9 cellular contexts compared by ENCODE assay signal in the genomic region with DNA sequence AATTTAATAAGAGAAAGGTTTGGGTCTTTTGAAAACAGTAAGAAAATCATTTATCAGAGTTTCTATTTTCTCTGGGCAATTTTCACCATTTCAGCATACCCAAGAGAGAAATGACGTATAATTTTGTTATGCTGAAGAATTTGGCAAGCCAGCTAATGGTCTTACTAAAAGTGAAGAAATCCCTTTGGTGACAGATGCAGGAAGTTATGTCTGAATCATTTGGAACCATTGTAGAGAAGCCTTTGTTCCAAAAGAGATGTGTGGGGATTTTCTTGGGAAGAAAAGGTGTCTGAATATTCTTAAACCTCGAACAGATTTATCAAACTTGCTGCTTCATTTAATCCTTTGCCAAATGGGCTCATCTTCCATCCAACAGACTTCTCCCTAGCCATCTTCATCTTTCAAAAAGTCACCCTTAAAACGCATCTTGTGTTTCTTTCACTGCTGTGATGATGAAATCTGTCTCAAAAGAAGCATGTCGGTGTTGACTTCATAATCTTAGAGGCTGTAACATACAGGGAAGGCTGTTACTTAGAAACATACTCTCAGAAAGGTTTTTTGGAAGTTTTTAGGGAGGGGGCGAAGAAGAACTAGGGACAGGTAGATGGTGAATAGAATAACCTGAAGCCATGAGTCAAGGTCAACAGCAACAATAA. TPM values are rescaled to one million over a fixed set of nuclear protein-coding genes. Genes with fewer than 3 reads are reported as not detected.
A peak's percentile ranks its signal among the peaks of the same experiment; 100 is the strongest.
DNase-seq lines count a peak whose midpoint lies in the region; ATAC-seq and TF ChIP-seq lines count a peak whose summit lies in the region.
"Had no signal": no experiment of that assay in that cellular context is flagged by ENCODE, and none has a peak within 500 bp of the region (broad histone marks: within the 10 kb centered on the region; RNA-seq: fewer than 3 reads in every experiment).

No MANE protein-coding gene starts in this region.

- H3K36me3 ChIP-seq in IMR-90 (ENCODE audit: control insufficient read depth, insufficient read depth, low read length): no peaks in the 10 kb centered on the region

- H3K27me3 ChIP-seq in IMR-90 (ENCODE audit: control insufficient read depth, insufficient read depth, low read length): no peaks in the 10 kb centered on the region

- peaks cover 6% of the 10 kb centered on the region for H3K4me1 ChIP-seq in IMR-90 (ENCODE audit: control insufficient read depth, insufficient read depth, low read length)

- H3K4me2 ChIP-seq in IMR-90 (ENCODE audit: low read depth, low read length): peak overlapping the region; percentile 82; the same call in 1 of the 2 replicates

- H3K9me3 ChIP-seq in IMR-90 (ENCODE audit: control insufficient read depth, insufficient read depth, low read length): no peaks in the 10 kb centered on the region

- peak overlapping the region; percentile 60; the same call in 1 of the 3 replicates for H2BK15ac ChIP-seq in IMR-90 (ENCODE audit: low read depth, low read length)

- no peak overlapping the region for H3K27ac ChIP-seq in IMR-90 (ENCODE audit: insufficient read depth, low read length)

- peak overlapping the region; percentile 92; the same call in 1 of the 2 replicates for H2BK20ac ChIP-seq in IMR-90 (ENCODE audit: low read depth, low read length)

- H2BK120ac ChIP-seq in IMR-90 (ENCODE audit: low read depth, low read length): peak overlapping the region; percentile 89

- H3K27ac Mint-ChIP-seq in brain: peak overlapping the region in 3 of 5 experiments; percentile 5 to 80 (median 70)
- H3K27ac Mint-ChIP-seq in Calu3 (ENCODE audit: unreplicated experiment): no peak overlapping the region
- H3K27ac Mint-ChIP-seq: activated naive CD8-positive, alpha-beta T cell treated with anti-CD3 and anti-CD28 coated beads for 36 hours had no signal

- intact Hi-C loops in IMR-90 (cut with micrococcal nuclease) (no loop called here), Calu3 (cut with micrococcal nuclease; ENCODE audit: unreplicated experiment) (no loop called here)

- peak overlapping the region; percentile 96 for H3K18ac ChIP-seq in IMR-90 (ENCODE audit: low read depth, low read length)

- peak overlapping the region; percentile 94 for H4K5ac ChIP-seq in IMR-90 (ENCODE audit: low read depth, low read length)

- no peak overlapping the region for H2AK9ac ChIP-seq in IMR-90 (replicated peaks; ENCODE audit: low read depth, low read length, poor library complexity)

- TF ChIP-seq RAD21 in IMR-90 (IDR thresholded peaks at IDR 0.05; ENCODE audit: low read length): no peak

- CTCF ChIA-PET in IMR-90 (lab: Yijun Ruan, JAX) (interaction anchor here (1.8 kb wide), 1 partner anchor 116 kb away, joined by 4 read pairs; no protein-coding TSS in a partner anchor), Calu3 (lab: Charles Lee) (no interaction called here)

- H3K36me3 Mint-ChIP-seq in brain (no peaks in the 10 kb centered on the region), Calu3 (ENCODE audit: insufficient read depth, unreplicated experiment) (no peaks in the 10 kb centered on the region)
- H3K36me3 Mint-ChIP-seq: activated naive CD8-positive, alpha-beta T cell treated with anti-CD3 and anti-CD28 coated beads for 36 hours had no signal

- H3K9me3 Mint-ChIP-seq in brain (peaks cover 0 to 10% (median 0%) of the 10 kb centered on the region in 5 experiments), Calu3 (ENCODE audit: low read depth, unreplicated experiment) (no peaks in the 10 kb centered on the region)
- H3K9me3 Mint-ChIP-seq: activated naive CD8-positive, alpha-beta T cell treated with anti-CD3 and anti-CD28 coated beads for 36 hours had no signal

- ATAC-seq in IMR-90 (ENCODE audit: low read depth) (peak; percentile 71), HG02678 (IDR thresholded peaks at IDR 0.05; ENCODE audit: unreplicated experiment) (no peak)

- in situ Hi-C loops in IMR-90 (cut with MboI; ENCODE audit: low sequenced_read_pairs): no loop called here

- H3K9me1 ChIP-seq in IMR-90 (ENCODE audit: insufficient read depth, low read length): no peaks in the 10 kb centered on the region

- H3K4ac ChIP-seq in IMR-90 (ENCODE audit: low read depth, low read length): peak overlapping the region; percentile 40; the same call in 1 of the 2 replicates

- no peaks in the 10 kb centered on the region for H4K20me1 ChIP-seq in IMR-90 (ENCODE audit: insufficient read depth, low read length)

- no peak overlapping the region for H3K56ac ChIP-seq in IMR-90 (ENCODE audit: extremely low read depth, insufficient read depth, low read length)

- no peak overlapping the region for H3K4me3 Mint-ChIP-seq in brain
- H3K4me3 Mint-ChIP-seq in Calu3 (ENCODE audit: low read depth, unreplicated experiment): no peak overlapping the region
- H3K4me3 Mint-ChIP-seq: activated naive CD8-positive, alpha-beta T cell treated with anti-CD3 and anti-CD28 coated beads for 36 hours had no signal

- H4K91ac ChIP-seq in IMR-90 (ENCODE audit: insufficient read depth, low read depth, low read length): 0 out of 2 replicates have a peak overlapping the region, but pooled peaks have one; percentile 43

- TF ChIP-seq CTCF in IMR-90 (conservative IDR thresholded peaks at IDR 0.05; ENCODE audit: low read depth, low read length): no peak
- no peak for TF ChIP-seq CTCF in brain (conservative IDR thresholded peaks at IDR 0.05)
- TF ChIP-seq CTCF in Calu3 (IDR thresholded peaks at IDR 0.05; ENCODE audit: unreplicated experiment): no peak

- H3K4me3 ChIP-seq in IMR-90 (ENCODE audit: insufficient read depth, low read depth, low read length): no peak overlapping the region

- DNase-seq in IMR-90: peak; percentile 95
- peak; percentile 94 for DNase-seq in iris pigment epithelial cell (ENCODE audit: low read depth)
- DNase-seq in superior temporal gyrus (ENCODE audit: extremely low spot score): peak; percentile 75
- DNase-seq in SHP77 treated with DMSO at 0.1 percent for 48 hours (lab: John Stamatoyannopoulos, UW): no peak
- no peak for DNase-seq in Calu3
- no peak for DNase-seq in activated naive CD4-positive, alpha-beta T cell (lab: John Stamatoyannopoulos, UW)
- DNase-seq: activated naive CD8-positive, alpha-beta T cell treated with anti-CD3 and anti-CD28 coated beads for 36 hours had no signal

- H3K27me3 Mint-ChIP-seq in brain (peaks cover 6% of the 10 kb centered on the region), Calu3 (ENCODE audit: unreplicated experiment) (no peaks in the 10 kb centered on the region)
- H3K27me3 Mint-ChIP-seq: activated naive CD8-positive, alpha-beta T cell treated with anti-CD3 and anti-CD28 coated beads for 36 hours had no signal

- peaks cover 46% of the 10 kb centered on the region for H3K4me1 Mint-ChIP-seq in brain
- H3K4me1 Mint-ChIP-seq in Calu3 (ENCODE audit: low read depth, unreplicated experiment): no peaks in the 10 kb centered on the region

- no CpG with 5 or more reads among the region's 5 CpGs for WGBS in IMR-90 (ENCODE audit: extremely low coverage in 2 of 2, insufficient read length in 1 of 2), 2 experiments

- BruUV-seq in IMR-90 (replicated peaks; lab: Mats Ljungman, UMichigan): no TSS peak
- no TSS peak for BruUV-seq in Calu3 (replicated peaks; lab: Mats Ljungman, UMichigan)

- peak overlapping the region; percentile 33; the same call in 1 of the 2 replicates for H2AK5ac ChIP-seq in IMR-90 (ENCODE audit: low read depth, low read length)

- no peak overlapping the region for H3K9ac ChIP-seq in IMR-90 (ENCODE audit: low read depth, low read length)

- POLR2A ChIA-PET in IMR-90 (lab: Charles Lee; ENCODE audit: unreplicated experiment): no interaction called here

- dilution Hi-C loops in IMR-90 (cut with HindIII; ENCODE audit: low sequenced_read_pairs, unreplicated experiment): no loop called here

- TF ChIP-seq POLR2A in IMR-90 (IDR thresholded peaks at IDR 0.05; ENCODE audit: low read depth, low read length): no peak

- H3K79me1 ChIP-seq in IMR-90 (ENCODE audit: low read depth in 1 of 2, low read length in 2 of 2): no peaks in the 10 kb centered on the region

- 0 out of 2 replicates have a peak overlapping the region, but pooled peaks have one; percentile 13 for H3K23ac ChIP-seq in IMR-90 (ENCODE audit: low read depth, low read length)

- no peak overlapping the region for H2AFZ ChIP-seq in IMR-90 (replicated peaks; ENCODE audit: low read length, poor library complexity)

- peak overlapping the region; percentile 67 for H2BK5ac ChIP-seq in IMR-90 (ENCODE audit: low read depth, low read length, poor library complexity, severe bottlenecking)

- peak overlapping the region; percentile 59; the same call in 1 of the 2 replicates for H3K14ac ChIP-seq in IMR-90 (replicated peaks; ENCODE audit: low read depth, low read length)

- H4K8ac ChIP-seq in IMR-90 (ENCODE audit: low read depth in 2 of 2, low read length in 2 of 2): peak overlapping the region in 1 of 2 experiments; percentile 66; a peak in 2 of 4 replicates

TF ChIP-seq in IMR-90, 13 proteins besides CTCF, POLR2A, EP300 and RAD21:
- peak; percentile 86 for TF ChIP-seq CEBPB (IDR thresholded peaks at IDR 0.05; ENCODE audit: low read depth, low read length)
- no peak for TF ChIP-seq RCOR1 (IDR thresholded peaks at IDR 0.05; ENCODE audit: insufficient replicate concordance, low read length)
- peak; percentile 50; the same call in 1 of the 2 replicates for TF ChIP-seq FOS (IDR thresholded peaks at IDR 0.05; ENCODE audit: low read depth, low read length)
- TF ChIP-seq, protein P1, sequence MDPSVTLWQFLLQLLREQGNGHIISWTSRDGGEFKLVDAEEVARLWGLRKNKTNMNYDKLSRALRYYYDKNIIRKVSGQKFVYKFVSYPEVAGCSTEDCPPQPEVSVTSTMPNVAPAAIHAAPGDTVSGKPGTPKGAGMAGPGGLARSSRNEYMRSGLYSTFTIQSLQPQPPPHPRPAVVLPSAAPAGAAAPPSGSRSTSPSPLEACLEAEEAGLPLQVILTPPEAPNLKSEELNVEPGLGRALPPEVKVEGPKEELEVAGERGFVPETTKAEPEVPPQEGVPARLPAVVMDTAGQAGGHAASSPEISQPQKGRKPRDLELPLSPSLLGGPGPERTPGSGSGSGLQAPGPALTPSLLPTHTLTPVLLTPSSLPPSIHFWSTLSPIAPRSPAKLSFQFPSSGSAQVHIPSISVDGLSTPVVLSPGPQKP (IDR thresholded peaks at IDR 0.05; ENCODE audit: borderline replicate concordance, low read depth, low read length): no peak

RNA-seq across cellular contexts. Expression of gene CITED2, which starts 39.5 kb away (rescaled TPM):
- total RNA-seq in IMR-90 (2012; rRNA removed): 163 and 266 TPM in 2 replicates
- polyA plus RNA-seq in IMR-90 (2012; rRNA removed): 483 and 714 TPM in 2 replicates
- 132 and 474 TPM in 2 replicates for polyA plus RNA-seq in IMR-90 (2012; cell fraction: cytosol; rRNA removed)
- polyA plus RNA-seq in IMR-90 (2012; cell fraction: nucleus; rRNA removed; ENCODE audit: low replicate concordance): 416 and 734 TPM in 2 replicates
- 55.7 TPM for polyA plus RNA-seq in brain (ENCODE audit: insufficient read depth, low read depth, low replicate concordance)
- 21.4 and 29.6 TPM in 2 replicates for total RNA-seq in Calu3 (2022)

RNA-seq across cellular contexts. Expression of gene TXLNB, which starts 43.1 kb away (rescaled TPM):
- under 0.01 TPM in 2 replicates for total RNA-seq in IMR-90 (2012; rRNA removed)
- 0.04 and 0.05 TPM in 2 replicates for polyA plus RNA-seq in IMR-90 (2012; rRNA removed)
- polyA plus RNA-seq in IMR-90 (2012; cell fraction: cytosol; rRNA removed): 0.04 TPM in 1 of 2 replicates, not detected in the other
- polyA plus RNA-seq in IMR-90 (2012; cell fraction: nucleus; rRNA removed; ENCODE audit: low replicate concordance): 0.01 and 0.11 TPM in 2 replicates
- polyA plus RNA-seq in brain (ENCODE audit: insufficient read depth, low read depth, low replicate concordance): 1.8 TPM
- 0.07 TPM in 1 of 2 replicates, not detected in the other for total RNA-seq in Calu3 (2022)

Comparison
In these comparisons a context has a peak if more than half of its experiments do, and no peak if none do; other contexts are left out.
1. DNase-seq: peak in IMR-90 (single experiment), iris pigment epithelial cell (single experiment) and superior temporal gyrus (single experiment); none in SHP77 treated with DMSO at 0.1 percent for 48 hours (single experiment), Calu3 (single experiment) and activated naive CD4-positive, alpha-beta T cell (0 of 4).